14 cellular contexts compared by ENCODE assay signal in genomic region chr19:8332976-8333770, GRCh38. TPM values are rescaled to one million over a fixed set of nuclear protein-coding genes. Genes with fewer than 3 reads are reported as not detected.
DNase-seq lines count a peak whose midpoint lies in the region; ATAC-seq, FAIRE-seq and TF ChIP-seq lines count a peak whose summit lies in the region.
"Had no signal": no experiment of that assay in that cellular context is flagged by ENCODE, and none has a peak within 500 bp of the region (broad histone marks: within the 10 kb centered on the region; RNA-seq: fewer than 3 reads in every experiment).

No MANE protein-coding gene starts in this region.

- no peaks in the 10 kb centered on the region for H3K79me2 ChIP-seq in H1 (ENCODE audit: control insufficient read depth in 1 of 2, insufficient read depth in 2 of 2, low read length in 2 of 2)
- H3K79me2 ChIP-seq in neural progenitor cell (ENCODE audit: low read depth), result no peaks in the 10 kb centered on the region

- H3K23ac ChIP-seq in H1 (ENCODE audit: insufficient read length), result no peak overlapping the region

- H3K9me3 ChIP-seq in H1 (ENCODE audit: insufficient read depth in 2 of 2, low read depth in 1 of 2, low read length in 1 of 2), result no peaks in the 10 kb centered on the region
- no peaks in the 10 kb centered on the region for H3K9me3 ChIP-seq in neural progenitor cell (ENCODE audit: low read depth)
- H3K9me3 ChIP-seq in lower lobe of right lung, result no peaks in the 10 kb centered on the region

- H3K14ac ChIP-seq in H1 (ENCODE audit: insufficient read length), result no peak overlapping the region

- H4K8ac ChIP-seq in H1 (ENCODE audit: extremely low read depth, insufficient read depth, low read length), result no peak overlapping the region; the same call in none of the 2 replicates

- no peak overlapping the region for H2BK120ac ChIP-seq in H1 (replicated peaks; ENCODE audit: low read depth, low read length)

- H3K27me3 ChIP-seq in H7 (ENCODE audit: control insufficient read depth, insufficient read depth, low read length) (peaks cover 33% of the 10 kb centered on the region), H1 (replicated peaks in 1 of 4; ENCODE audit: control insufficient read depth in 3 of 4, extremely low read depth in 1 of 4, insufficient read depth in 3 of 4, low read length in 3 of 4) (peaks cover 21 to 38% (median 33%) of the 10 kb centered on the region in 4 experiments), neural progenitor cell (peaks cover 79% of the 10 kb centered on the region), lower lobe of right lung (ENCODE audit: low read depth) (peaks cover 30% of the 10 kb centered on the region)

- FAIRE-seq in H1 (lab: Jason Lieb, UNC), result no peak

- intact Hi-C loops in lower lobe of right lung (cut with DNase I), result no loop called here

- no peak overlapping the region for H4K91ac ChIP-seq in H1 (replicated peaks; ENCODE audit: insufficient read length, low read length)

- no peak for TF ChIP-seq POLR2A in H1 (IDR thresholded peaks at IDR 0.05; ENCODE audit: control extremely low read depth in 1 of 2, low read depth in 2 of 2, low read length in 2 of 2)

- H3K36me3 ChIP-seq in H7 (replicated peaks; ENCODE audit: control insufficient read depth, insufficient read depth, low read length) (no peaks in the 10 kb centered on the region), H1 (ENCODE audit: control insufficient read depth in 2 of 4, insufficient read depth in 4 of 4, low read length in 3 of 4) (peaks cover 0 to 4% (median 0%) of the 10 kb centered on the region in 4 experiments; a peak in 1 of 8 replicates), neural progenitor cell (no peaks in the 10 kb centered on the region), lower lobe of right lung (peaks cover 32% of the 10 kb centered on the region)

- H3K4me1 ChIP-seq in H1 (replicated peaks in 1 of 4; ENCODE audit: control insufficient read depth in 3 of 4, insufficient read depth in 4 of 4, low read length in 3 of 4) (peaks cover 0 to 17% (median 8%) of the 10 kb centered on the region in 4 experiments; a peak in 6 of 7 replicates), neural progenitor cell (peaks cover 9% of the 10 kb centered on the region), lower lobe of right lung (peaks cover 21% of the 10 kb centered on the region)
- H3K4me1 ChIP-seq: foreskin keratinocyte had no signal

- H2AFZ ChIP-seq in H1 (ENCODE audit: low read length) (no peak overlapping the region; the same call in 1 of the 2 replicates), neural progenitor cell (replicated peaks) (no peak overlapping the region)

- H3K27ac ChIP-seq in H1 (ENCODE audit: low read depth, low read length) (no peak overlapping the region), neural progenitor cell (no peak overlapping the region), lower lobe of right lung (no peak overlapping the region)
- H3K27ac ChIP-seq: foreskin keratinocyte had no signal

- no peak for TF ChIP-seq RAD21 in H1 (IDR thresholded peaks at IDR 0.05 in 1 of 2, conservative IDR thresholded peaks at IDR 0.05 in 1 of 2; ENCODE audit: low read depth in 2 of 2, low read length in 2 of 2)

- H2BK15ac ChIP-seq in H1 (ENCODE audit: low read length), result no peak overlapping the region

- TF ChIP-seq EP300 in H1 (IDR thresholded peaks at IDR 0.05; ENCODE audit: borderline replicate concordance in 1 of 2, low read depth in 2 of 2, low read length in 2 of 2), result no peak

- 16% methylated on average over 44 of the region's 53 CpGs; no CpG with 5 or more reads in 1 of the 2 experiments for WGBS in H1 (ENCODE audit: extremely low coverage in 1 of 2, insufficient coverage in 1 of 2, insufficient read length in 1 of 2, insufficient replicate concordance in 2 of 2, low coverage in 1 of 2, low lambda C conversion rate in 2 of 2, missing lambda C conversion rate in 1 of 2), 2 experiments

- no peaks in the 10 kb centered on the region for H3K79me1 ChIP-seq in H1 (ENCODE audit: low read depth, low read length)

- H3K9ac ChIP-seq in H1 (replicated peaks in 1 of 4; ENCODE audit: extremely low read depth in 1 of 4, low read depth in 3 of 4, low read length in 3 of 4) (no peak overlapping the region), neural progenitor cell (no peak overlapping the region)

- DNase-seq in H7, result peak; percentile 75
- DNase-seq in H1 (ENCODE audit: low read depth in 1 of 2, low spot score in 2 of 2), result peak in 1 of 2 experiments; percentile 70
- DNase-seq in neural progenitor cell (ENCODE audit: low spot score), result peak; percentile 48
- no peak for DNase-seq in lower lobe of right lung
- no peak for DNase-seq in GM19240 (ENCODE audit: insufficient read length, low spot score)
- DNase-seq: anterior cingulate cortex; CD4-positive, CD25-positive, alpha-beta regulatory T cell; foreskin keratinocyte; left colon; NCI-H2171; OCI-M1; stimulated activated naive CD8-positive, alpha-beta T cell treated with anti-CD3 and anti-CD28 coated beads, Interleukin-15, Interleukin-2, amounts not matched to agents 100 U/mL and 50 U/mL, for 24 hours; T-helper 1 cell had no signal

- H3K9me3 Mint-ChIP-seq in neural progenitor cell, result no peaks in the 10 kb centered on the region

- no peak overlapping the region for H2BK5ac ChIP-seq in H1 (ENCODE audit: low read depth, low read length)

- no peak overlapping the region for H2AK5ac ChIP-seq in H1 (ENCODE audit: low read depth, low read length)

- H3K4me3 ChIP-seq in H7 (ENCODE audit: insufficient read depth, low read depth, low read length), result peak overlapping the region; percentile 49
- peak overlapping the region; percentile 40 to 56 (median 44) for H3K4me3 ChIP-seq in H1 (ENCODE audit: extremely low read depth in 1 of 4, insufficient read depth in 2 of 4, low read depth in 3 of 4, low read length in 4 of 4)
- peak overlapping the region; percentile 48 for H3K4me3 ChIP-seq in neural progenitor cell
- no peak overlapping the region for H3K4me3 ChIP-seq in lower lobe of right lung

- peaks cover under 1% of the 10 kb centered on the region for H3K4me1 Mint-ChIP-seq in neural progenitor cell

- CTCF ChIA-PET in H1 (lab: Charles Lee; ENCODE audit: partially characterized antibody), result interaction anchor here (0.7 to 3.7 kb wide), 6 partner anchors 11 to 281 kb away, joined by 3 to 32 read pairs (median 8); partner anchors contain the start of genes CCL25, NDUFA7 and RPS28

- peak overlapping the region; percentile 63 for H3K4me3 Mint-ChIP-seq in neural progenitor cell
- H3K4me3 Mint-ChIP-seq: CD4-positive, CD25-positive, alpha-beta regulatory T cell had no signal

- POLR2A ChIA-PET in H1 (lab: Charles Lee; ENCODE audit: partially characterized antibody), result interaction anchor here (1.3 to 27.1 kb wide), 5 partner anchors 9 to 181 kb away, joined by 4 to 583 read pairs (median 11); partner anchors contain the start of genes ANGPTL4, CD320, KANK3 and NDUFA7

- no peak overlapping the region for H3K56ac ChIP-seq in H1 (replicated peaks; ENCODE audit: insufficient read length, low read depth, low read length)

- peaks cover 10% of the 10 kb centered on the region for H3F3A ChIP-seq in neural progenitor cell (ENCODE audit: low read depth)

- TF ChIP-seq CTCF in H1 (IDR thresholded peaks at IDR 0.05; ENCODE audit: control extremely low read depth in 1 of 3, insufficient read depth in 1 of 3, low read depth in 1 of 3, low read length in 3 of 3) (no peak), neural progenitor cell (IDR thresholded peaks at IDR 0.05) (peak; percentile 5), lower lobe of right lung (IDR thresholded peaks at IDR 0.05) (no peak)

- H3K36me3 Mint-ChIP-seq in neural progenitor cell, result no peaks in the 10 kb centered on the region
- H3K36me3 Mint-ChIP-seq: CD4-positive, CD25-positive, alpha-beta regulatory T cell had no signal

- H3K4me2 ChIP-seq in H1 (ENCODE audit: insufficient read depth in 1 of 2, low read depth in 2 of 2, low read length in 2 of 2) (peak overlapping the region; percentile 81 to 85), neural progenitor cell (peak overlapping the region; percentile 77)

- H3K27me3 Mint-ChIP-seq in neural progenitor cell (ENCODE audit: insufficient read depth, low read depth), result peaks cover 46% of the 10 kb centered on the region

- H4K20me1 ChIP-seq in H1 (replicated peaks in 1 of 2; ENCODE audit: control insufficient read depth in 1 of 2, insufficient read depth in 2 of 2, low read length in 2 of 2) (no peaks in the 10 kb centered on the region), neural progenitor cell (ENCODE audit: low read depth) (peaks cover 19% of the 10 kb centered on the region)

- H3K23me2 ChIP-seq in H1 (ENCODE audit: low read depth, low read length), result peaks cover 16% of the 10 kb centered on the region; the same call in 1 of the 2 replicates

- no peak overlapping the region for H2BK20ac ChIP-seq in H1 (ENCODE audit: low read length)

- peak overlapping the region; percentile 51; the same call in 1 of the 2 replicates for H3K18ac ChIP-seq in H1 (ENCODE audit: extremely low read depth, low read length)

- H3K4ac ChIP-seq in H1 (replicated peaks; ENCODE audit: insufficient read length, low read depth, low read length), result no peak overlapping the region

- ATAC-seq in lower lobe of right lung (no peak), HG03159 (IDR thresholded peaks at IDR 0.05; ENCODE audit: unreplicated experiment) (no peak)
- ATAC-seq: left colon; stimulated activated naive CD8-positive, alpha-beta T cell treated with anti-CD3 and anti-CD28 coated beads, Interleukin-15, Interleukin-2, amounts not matched to agents 100 U/mL and 50 U/mL, for 24 hours had no signal

- no peak overlapping the region for H4K5ac ChIP-seq in H1 (ENCODE audit: insufficient read length, low read depth, low read length)

- 0 out of 2 replicates have a peak overlapping the region, but pooled peaks have one; percentile 27 for H2BK12ac ChIP-seq in H1 (ENCODE audit: low read depth, low read length)

- H3K27ac Mint-ChIP-seq in neural progenitor cell, result no peak overlapping the region
- H3K27ac Mint-ChIP-seq: CD4-positive, CD25-positive, alpha-beta regulatory T cell had no signal

RNA-seq across cellular contexts. Expression of gene KANK3, which starts 9.9 kb away (rescaled TPM):
- 1.2 and 7.3 TPM in 2 replicates for total RNA-seq in H7 (2014; rRNA removed; shearing (Covaris generic))
- 2.3 and 2.5 TPM in 2 replicates for total RNA-seq in H1 (2021; fragmentation: NEBNext Ultra II Directional; extraction: Animal tissue kit (Norgen Biotek cat#: 25700))
- polyA plus RNA-seq in H1 (2011; rRNA removed), result 4.2 and 5.7 TPM in 2 replicates
- polyA plus RNA-seq in H1 (2011; cell fraction: cytosol; rRNA removed), result 5.0 TPM
- polyA plus RNA-seq in H1 (2011; cell fraction: nucleus; rRNA removed), result 12.0 TPM
- polyA plus RNA-seq in H1 (2012, experiment 1 of 2), result 0.87 to 3.6 TPM (median 2.5 TPM) in 4 replicates
- 2.3 TPM for polyA plus RNA-seq in H1 (2012, experiment 2 of 2)
- polyA plus RNA-seq in H1 (2013, experiment 1 of 2), result 2.8 TPM
- 2.4 TPM for polyA plus RNA-seq in H1 (2013, experiment 2 of 2)
- 1.3 and 1.8 TPM in 2 replicates for polyA minus RNA-seq in H1 (2011; rRNA and poly(A)+ RNA removed)
- polyA minus RNA-seq in H1 (2011; cell fraction: cytosol; rRNA and poly(A)+ RNA removed), result 1.8 TPM
- polyA minus RNA-seq in H1 (2011; cell fraction: nucleus; rRNA and poly(A)+ RNA removed), result 5.1 TPM
- 1.9 TPM in 1 of 2 replicates, not detected in the other for total RNA-seq in neural progenitor cell (ENCODE audit: low replicate concordance)
- 49.0 TPM for total RNA-seq in lower lobe of right lung

RNA-seq across cellular contexts. Expression of gene RPS28, which starts 11.9 kb away (rescaled TPM):
- 512 and 545 TPM in 2 replicates for total RNA-seq in H7 (2014; rRNA removed; shearing (Covaris generic))
- total RNA-seq in H1 (2021; fragmentation: NEBNext Ultra II Directional; extraction: Animal tissue kit (Norgen Biotek cat#: 25700)), result 1,699 and 1,856 TPM in 2 replicates
- polyA plus RNA-seq in H1 (2011; rRNA removed), result 1,241 and 1,463 TPM in 2 replicates
- polyA plus RNA-seq in H1 (2011; cell fraction: cytosol; rRNA removed), result 911 TPM
- 1,496 TPM for polyA plus RNA-seq in H1 (2011; cell fraction: nucleus; rRNA removed)
- polyA plus RNA-seq in H1 (2012, experiment 1 of 2), result 1,932 to 3,464 TPM (median 2,952 TPM) in 4 replicates
- polyA plus RNA-seq in H1 (2012, experiment 2 of 2), result 2,064 TPM
- 2,031 TPM for polyA plus RNA-seq in H1 (2013, experiment 1 of 2)
- 2,005 TPM for polyA plus RNA-seq in H1 (2013, experiment 2 of 2)
- polyA minus RNA-seq in H1 (2011; rRNA and poly(A)+ RNA removed), result 138 and 228 TPM in 2 replicates
- polyA minus RNA-seq in H1 (2011; cell fraction: cytosol; rRNA and poly(A)+ RNA removed), result 374 TPM
- 152 TPM for polyA minus RNA-seq in H1 (2011; cell fraction: nucleus; rRNA and poly(A)+ RNA removed)
- 296 and 550 TPM in 2 replicates for total RNA-seq in neural progenitor cell (ENCODE audit: low replicate concordance)
- 1,461 TPM for total RNA-seq in lower lobe of right lung

RNA-seq across cellular contexts. Expression of gene NDUFA7, which starts 12.0 kb away (rescaled TPM):
- 103 and 117 TPM in 2 replicates for total RNA-seq in H7 (2014; rRNA removed; shearing (Covaris generic))
- 51.6 and 54.4 TPM in 2 replicates for total RNA-seq in H1 (2021; fragmentation: NEBNext Ultra II Directional; extraction: Animal tissue kit (Norgen Biotek cat#: 25700))
- polyA plus RNA-seq in H1 (2011; rRNA removed), result 285 and 286 TPM in 2 replicates
- 150 TPM for polyA plus RNA-seq in H1 (2011; cell fraction: cytosol; rRNA removed)
- 125 TPM for polyA plus RNA-seq in H1 (2011; cell fraction: nucleus; rRNA removed)
- 45.6 to 157 TPM (median 126 TPM) in 4 replicates for polyA plus RNA-seq in H1 (2012, experiment 1 of 2)
- polyA plus RNA-seq in H1 (2012, experiment 2 of 2), result 286 TPM
- 226 TPM for polyA plus RNA-seq in H1 (2013, experiment 1 of 2)
- polyA plus RNA-seq in H1 (2013, experiment 2 of 2), result 203 TPM
- 35.2 and 49.9 TPM in 2 replicates for polyA minus RNA-seq in H1 (2011; rRNA and poly(A)+ RNA removed)
- 66.9 TPM for polyA minus RNA-seq in H1 (2011; cell fraction: cytosol; rRNA and poly(A)+ RNA removed)
- polyA minus RNA-seq in H1 (2011; cell fraction: nucleus; rRNA and poly(A)+ RNA removed), result 41.1 TPM
- total RNA-seq in neural progenitor cell (ENCODE audit: low replicate concordance) (21.0 and 54.1 TPM in 2 replicates), lower lobe of right lung (41.9 TPM)

RNA-seq across cellular contexts. Expression of gene CD320, which starts 25.0 kb away (rescaled TPM):
- total RNA-seq in H7 (2014; rRNA removed; shearing (Covaris generic)), result 127 and 159 TPM in 2 replicates
- total RNA-seq in H1 (2021; fragmentation: NEBNext Ultra II Directional; extraction: Animal tissue kit (Norgen Biotek cat#: 25700)), result 80.4 and 82.6 TPM in 2 replicates
- polyA plus RNA-seq in H1 (2011; rRNA removed), result 157 and 228 TPM in 2 replicates
- polyA plus RNA-seq in H1 (2011; cell fraction: cytosol; rRNA removed), result 149 TPM
- 105 TPM for polyA plus RNA-seq in H1 (2011; cell fraction: nucleus; rRNA removed)
- 36.7 to 80.9 TPM (median 78.1 TPM) in 4 replicates for polyA plus RNA-seq in H1 (2012, experiment 1 of 2)
- 73.8 TPM for polyA plus RNA-seq in H1 (2012, experiment 2 of 2)
- 99.0 TPM for polyA plus RNA-seq in H1 (2013, experiment 1 of 2)
- 110 TPM for polyA plus RNA-seq in H1 (2013, experiment 2 of 2)
- polyA minus RNA-seq in H1 (2011; rRNA and poly(A)+ RNA removed), result 15.3 and 18.8 TPM in 2 replicates
- polyA minus RNA-seq in H1 (2011; cell fraction: cytosol; rRNA and poly(A)+ RNA removed), result 36.3 TPM
- 20.9 TPM for polyA minus RNA-seq in H1 (2011; cell fraction: nucleus; rRNA and poly(A)+ RNA removed)
- total RNA-seq in neural progenitor cell (ENCODE audit: low replicate concordance) (22.4 and 52.5 TPM in 2 replicates), lower lobe of right lung (31.0 TPM)

RNA-seq across cellular contexts. Expression of gene ANGPTL4, which starts 30.8 kb away (rescaled TPM):
- total RNA-seq in H7 (2014; rRNA removed; shearing (Covaris generic)), result 13.2 and 17.1 TPM in 2 replicates
- total RNA-seq in H1 (2021; fragmentation: NEBNext Ultra II Directional; extraction: Animal tissue kit (Norgen Biotek cat#: 25700)), result 1.8 and 2.3 TPM in 2 replicates
- 5.1 and 6.5 TPM in 2 replicates for polyA plus RNA-seq in H1 (2011; rRNA removed)
- 3.7 TPM for polyA plus RNA-seq in H1 (2011; cell fraction: cytosol; rRNA removed)
- polyA plus RNA-seq in H1 (2011; cell fraction: nucleus; rRNA removed), result 6.2 TPM
- 2.0 to 4.6 TPM (median 3.8 TPM) in 4 replicates for polyA plus RNA-seq in H1 (2012, experiment 1 of 2)
- polyA plus RNA-seq in H1 (2012, experiment 2 of 2), result 3.5 TPM
- 2.8 TPM for polyA plus RNA-seq in H1 (2013, experiment 1 of 2)
- polyA plus RNA-seq in H1 (2013, experiment 2 of 2), result 2.3 TPM
- polyA minus RNA-seq in H1 (2011; rRNA and poly(A)+ RNA removed), result 0.69 and 1.4 TPM in 2 replicates
- polyA minus RNA-seq in H1 (2011; cell fraction: cytosol; rRNA and poly(A)+ RNA removed), result 1.5 TPM
- polyA minus RNA-seq in H1 (2011; cell fraction: nucleus; rRNA and poly(A)+ RNA removed), result 6.7 TPM
- total RNA-seq in neural progenitor cell (ENCODE audit: low replicate concordance) (1.9 TPM in 1 of 2 replicates, not detected in the other), lower lobe of right lung (11.0 TPM)
- total RNA-seq: CD4-positive, CD25-positive, alpha-beta regulatory T cell had no signal
- polyA plus RNA-seq: CD4-positive, CD25-positive, alpha-beta regulatory T cell had no signal

Comparison
In these comparisons a context has a peak if more than half of its experiments do, and no peak if none do; other contexts are left out.
1. DNase-seq: peak in H7 (single experiment) and neural progenitor cell (single experiment); none in lower lobe of right lung (single experiment) and GM19240 (single experiment).